In genomic region chrX:26788402-26788998, GRCh38 we compare ENCODE assay signal across 17 cellular contexts.
"Had no signal": no experiment of that assay in that cellular context is flagged by ENCODE, and none has a peak within 500 bp of the region (broad histone marks: within the 10 kb centered on the region; RNA-seq: fewer than 3 reads in every experiment).

No MANE protein-coding gene starts in this region.

- H3K9me3 ChIP-seq: ascending aorta, esophagus muscularis mucosa, heart right ventricle, ovary, stomach, thoracic aorta had no signal

- DNase-seq: activated CD4-positive, alpha-beta memory T cell treated with anti-CD3 and anti-CD28 coated beads, Interleukin-2, amount 10 ng/mL, durations not matched to agents 7 days and 5 days; activated CD4-positive, alpha-beta T cell treated with anti-CD3 and anti-CD28 coated beads for 1 hour; activated gamma-delta T cell; activated T-cell treated with anti-CD3 and anti-CD28 coated beads, Interleukin-2, amount 50 U/mL, for 48 hours; central memory CD4-positive, alpha-beta T cell; foreskin melanocyte; heart right ventricle; midbrain; ovary; retina; stomach; T-cell; T1000 had no signal

- H3K9ac ChIP-seq: neural progenitor cell had no signal

- H3K4me2 ChIP-seq: neural progenitor cell had no signal

- H3K27ac ChIP-seq: ascending aorta, esophagus muscularis mucosa, heart right ventricle, neural progenitor cell, ovary, stomach, thoracic aorta had no signal

- H3K4me3 ChIP-seq: ascending aorta, esophagus muscularis mucosa, heart right ventricle, neural progenitor cell, ovary, stomach, thoracic aorta had no signal

- H3K27me3 ChIP-seq: ascending aorta, esophagus muscularis mucosa, heart right ventricle, neural progenitor cell, ovary, stomach had no signal

- H2AFZ ChIP-seq: neural progenitor cell had no signal

- H3K36me3 ChIP-seq: ascending aorta, esophagus muscularis mucosa, heart right ventricle, neural progenitor cell, ovary, stomach, thoracic aorta had no signal

- ATAC-seq: heart right ventricle, T-cell had no signal

- H3K4me1 ChIP-seq: ascending aorta, esophagus muscularis mucosa, heart right ventricle, neural progenitor cell, stomach had no signal
